Comparison of ENCODE assay signal across 16 cellular contexts in the genomic region with DNA sequence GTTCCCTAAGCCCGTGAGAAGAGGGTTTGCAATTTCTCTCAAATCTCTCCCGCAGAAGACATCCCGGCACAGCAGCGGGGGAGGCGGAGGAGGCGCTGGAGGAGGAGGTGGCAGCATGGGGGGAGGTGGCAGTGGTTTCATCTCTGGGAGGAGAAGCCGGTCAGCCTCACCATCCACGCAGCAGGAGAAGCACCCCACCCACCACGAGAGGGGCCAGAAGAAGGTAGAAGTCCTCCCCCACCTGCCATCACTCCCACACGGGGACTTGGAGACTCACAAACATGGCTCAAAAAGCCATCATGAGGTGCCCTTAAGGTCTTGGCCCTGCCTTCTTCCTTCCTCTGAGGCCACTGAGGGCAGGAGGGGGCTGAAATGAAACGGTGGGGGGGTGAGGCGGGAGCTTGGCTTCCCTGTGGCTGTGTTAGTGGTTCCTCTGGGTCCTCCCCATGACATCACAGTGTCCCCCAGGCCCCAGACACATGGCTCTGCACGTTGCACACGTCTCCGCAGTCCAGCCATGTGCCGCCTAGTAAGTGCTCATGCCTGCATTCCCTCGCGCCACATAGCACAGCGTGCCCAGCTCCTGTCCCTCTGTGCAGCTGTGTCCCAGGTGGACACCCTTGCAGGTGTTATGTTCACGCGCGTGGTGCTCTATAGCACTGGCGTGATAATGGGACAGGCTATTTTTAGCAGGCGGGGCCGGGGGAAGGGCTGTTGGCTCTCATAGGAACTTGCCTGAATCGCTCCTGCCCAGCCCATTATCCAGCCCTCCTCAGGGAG. TPM values are rescaled to one million over a fixed set of nuclear protein-coding genes. Genes with fewer than 3 reads are reported as not detected.
DNase-seq lines count a peak whose midpoint lies in the region; ATAC-seq and TF ChIP-seq lines count a peak whose summit lies in the region.
"Had no signal": no experiment of that assay in that cellular context is flagged by ENCODE, and none has a peak within 500 bp of the region (broad histone marks: within the 10 kb centered on the region; RNA-seq: fewer than 3 reads in every experiment).

No MANE protein-coding gene starts in this region.

- peaks cover 40 to 51% (median 50%) of the 10 kb centered on the region in 3 donors for H3K4me1 Mint-ChIP-seq in T-cell

- DNase-seq in Right ventricle myocardium inferior (ENCODE audit: missing footprints) (no peak), cardiac septum (ENCODE audit: low spot score) (no peak), UCSD-AML1 (lab: John Stamatoyannopoulos, UW; ENCODE audit: unreplicated experiment) (peak; percentile 25), right atrium auricular region (ENCODE audit: low spot score) (no peak), Peyer's patch (no peak), T-cell (no peak), colonic mucosa (no peak)
- DNase-seq: endodermal cell; left lung; NCI-H187 treated with DMSO at 0.1 percent for 48 hours; NCI-H524 treated with DMSO at 0.1 percent for 48 hours; PC-3; posterior cingulate gyrus; stimulated activated CD4-positive, alpha-beta T cell treated with anti-CD3 and anti-CD28 coated beads, Interleukin-12 subunit alpha, Interleukin-12 subunit beta, amount 100 ng/mL, for 4 hours had no signal

- TF ChIP-seq POLR2A in Peyer's patch (IDR thresholded peaks at IDR 0.05), result no peak

- H3K4me1 ChIP-seq in right atrium auricular region (peaks cover 0 to 48% of the 10 kb centered on the region in 2 donors), Peyer's patch (peaks cover 0 to 15% (median 0%) of the 10 kb centered on the region in 4 donors), colonic mucosa (no peaks in the 10 kb centered on the region)

- intact Hi-C loops in Right ventricle myocardium inferior (cut with DNase I) (no loop called here), cardiac septum (cut with DNase I) (no loop called here), colonic mucosa (cut with DNase I) (no loop called here)

- TF ChIP-seq CTCF in right atrium auricular region (IDR thresholded peaks at IDR 0.05) (no peak), Peyer's patch (IDR thresholded peaks at IDR 0.05) (no peak), colonic mucosa (IDR thresholded peaks at IDR 0.05) (no peak)

- peaks cover 55% of the 10 kb centered on the region for H3K36me3 Mint-ChIP-seq in T-cell

- H3K9me3 ChIP-seq in right atrium auricular region, result no peaks in the 10 kb centered on the region
- H3K9me3 ChIP-seq in Peyer's patch, result no peaks in the 10 kb centered on the region
- no peaks in the 10 kb centered on the region for H3K9me3 ChIP-seq in colonic mucosa
- H3K9me3 ChIP-seq: left lung had no signal

- H3K9me3 Mint-ChIP-seq in T-cell, result no peaks in the 10 kb centered on the region
- H3K9me3 Mint-ChIP-seq: central memory CD8-positive, alpha-beta T cell; endodermal cell had no signal

- CTCF ChIA-PET in T-cell (lab: Charles Lee), result interaction anchor here in 1 of 2 donors (0.5 kb wide), 1 partner anchor 36 kb away, joined by 3 read pairs; no protein-coding TSS in a partner anchor

- H3K27me3 Mint-ChIP-seq in T-cell, result no peaks in the 10 kb centered on the region
- H3K27me3 Mint-ChIP-seq: central memory CD8-positive, alpha-beta T cell had no signal

- H3K4me3 ChIP-seq in right atrium auricular region (no peak overlapping the region), Peyer's patch (no peak overlapping the region), colonic mucosa (no peak overlapping the region)
- H3K4me3 ChIP-seq: left lung had no signal

- peaks cover 73% of the 10 kb centered on the region for H3K36me3 ChIP-seq in right atrium auricular region
- H3K36me3 ChIP-seq in Peyer's patch, result peaks cover 0 to 94% (median 0%) of the 10 kb centered on the region in 3 donors
- no peaks in the 10 kb centered on the region for H3K36me3 ChIP-seq in colonic mucosa

- no peak overlapping the region for H3K4me3 Mint-ChIP-seq in T-cell
- H3K4me3 Mint-ChIP-seq: central memory CD8-positive, alpha-beta T cell; endodermal cell had no signal

- peak; percentile 68 for ATAC-seq in Right ventricle myocardium inferior
- no peak for ATAC-seq in GM21515 (IDR thresholded peaks at IDR 0.05; ENCODE audit: unreplicated experiment)
- ATAC-seq in T-cell (replicated peaks in 1 of 4), result no peak
- ATAC-seq: left lung, PC-3 had no signal

- H3K27ac Mint-ChIP-seq in T-cell, result peak overlapping the region in 1 of 2 donors; percentile 28
- H3K27ac Mint-ChIP-seq: endodermal cell had no signal

- H3K27ac ChIP-seq in right atrium auricular region, result peak overlapping the region; percentile 54 to 86
- no peak overlapping the region for H3K27ac ChIP-seq in Peyer's patch
- H3K27ac ChIP-seq in colonic mucosa, result no peak overlapping the region
- H3K27ac ChIP-seq: left lung had no signal

- H3K9ac ChIP-seq in colonic mucosa (ENCODE audit: low read depth in 2 of 2, low read length in 2 of 2), result no peak overlapping the region

- H3K27me3 ChIP-seq in right atrium auricular region, result no peaks in the 10 kb centered on the region
- H3K27me3 ChIP-seq in Peyer's patch, result no peaks in the 10 kb centered on the region
- no peaks in the 10 kb centered on the region for H3K27me3 ChIP-seq in colonic mucosa
- H3K27me3 ChIP-seq: left lung had no signal

- POLR2A ChIA-PET in T-cell (lab: Charles Lee), result no interaction called here

RNA-seq across cellular contexts. Expression of a gene that starts 6.9 kb away (rescaled TPM):
- total RNA-seq in Right ventricle myocardium inferior (71.1 TPM), cardiac septum (92.2 TPM), right atrium auricular region (10 to 100 TPM; 38.6 to 71.6 TPM), Peyer's patch (100 to 1,000 TPM in 3 of 4 donors, 10 to 100 TPM in 1; 69.2 to 297 (median 190) TPM), T-cell (100 to 1,000 TPM; 412 to 506 (median 480) TPM), colonic mucosa (100 to 1,000 TPM in 1 of 2 donors, 10 to 100 TPM in 1; 74.1 to 109 TPM)

RNA-seq across cellular contexts. Expression of a gene that starts 18.2 kb away (rescaled TPM):
- total RNA-seq in Right ventricle myocardium inferior (84.7 TPM), cardiac septum (67.1 TPM), right atrium auricular region (10 to 100 TPM; 17.2 to 20.0 TPM), Peyer's patch (10 to 100 TPM; 10.7 to 55.0 (median 43.2) TPM), T-cell (10 to 100 TPM; 10.7 to 21.5 (median 17.7) TPM), colonic mucosa (100 to 1,000 TPM in 1 of 2 donors, 10 to 100 TPM in 1; 82.2 to 152 TPM)

RNA-seq across cellular contexts. Expression of a gene that starts 36.2 kb away (rescaled TPM):
- 24.4 TPM for total RNA-seq in Right ventricle myocardium inferior
- 29.3 TPM for total RNA-seq in cardiac septum
- 10 to 100 TPM in 1 of 2 donors, 1 to 10 TPM in 1; 5.9 to 12.1 TPM for total RNA-seq in right atrium auricular region
- 10 to 100 TPM in 2 of 4 donors, 1 to 10 TPM in 2; 8.3 to 41.9 (median 14.5) TPM for total RNA-seq in Peyer's patch
- total RNA-seq in T-cell, result under 1 TPM in 3 of 5 donors, not detected in 2; 0.28 to 0.69 (median 0.53) TPM
- 10 to 100 TPM; 27.2 to 45.5 TPM for total RNA-seq in colonic mucosa

RNA-seq across cellular contexts. Expression of a gene that starts 37.2 kb away (rescaled TPM):
- 0.51 TPM for total RNA-seq in Right ventricle myocardium inferior
- 2.3 TPM for total RNA-seq in cardiac septum
- total RNA-seq in right atrium auricular region, result 1 to 10 TPM in 1 of 2 donors, under 1 TPM in 1; 0.70 to 3.1 TPM
- total RNA-seq in Peyer's patch, result 1 to 10 TPM in 1 of 4 donors, under 1 TPM in 1, not detected in 2; 0.54 to 3.3 TPM
- 1 to 10 TPM in 1 of 5 donors, under 1 TPM in 4; 0.68 to 1.6 (median 0.90) TPM for total RNA-seq in T-cell
- total RNA-seq in colonic mucosa, result 1 to 10 TPM; 1.1 to 1.8 TPM

RNA-seq across cellular contexts. Expression of a gene that starts 40.6 kb away (rescaled TPM):
- total RNA-seq in Right ventricle myocardium inferior (175 TPM), cardiac septum (141 TPM), right atrium auricular region (100 to 1,000 TPM; 185 to 200 TPM), Peyer's patch (100 to 1,000 TPM; 106 to 165 (median 109) TPM), T-cell (100 to 1,000 TPM in 3 of 5 donors, 10 to 100 TPM in 2; 81.2 to 116 (median 104) TPM), colonic mucosa (100 to 1,000 TPM; 160 to 253 TPM)

Comparison
In these comparisons a context has a peak if more than half of its experiments do, and no peak if none do; other contexts are left out.
1. H3K27ac ChIP-seq: peak in right atrium auricular region (2 of 2); none in Peyer's patch (0 of 4) and colonic mucosa (single experiment).
2. RNA of a gene that starts 36.2 kb away (total RNA-seq): 27.2 to 45.5 TPM in colonic mucosa, 29.3 TPM in cardiac septum (single experiment), 24.4 TPM in Right ventricle myocardium inferior (single experiment), 8.3 to 41.9 TPM in Peyer's patch and 5.9 to 12.1 TPM in right atrium auricular region; 0.28 to 0.69 TPM in T-cell; every median in the first group is over 4 times any median in the second.